19 cellular contexts compared by ENCODE assay signal in genomic region chr22:40444483-40444787, GRCh38.
A peak's percentile ranks its signal among the peaks of the same experiment; 100 is the strongest.
DNase-seq lines count a peak whose midpoint lies in the region; ATAC-seq, FAIRE-seq and TF ChIP-seq lines count a peak whose summit lies in the region.
"Had no signal": no experiment of that assay in that cellular context is flagged by ENCODE, and none has a peak within 500 bp of the region (broad histone marks: within the 10 kb centered on the region; RNA-seq: fewer than 3 reads in every experiment).

No MANE protein-coding gene starts in this region.

- TF ChIP-seq CTCF in MCF 10A (IDR thresholded peaks at IDR 0.05; ENCODE audit: unreplicated experiment) (no peak), mammary epithelial cell (conservative IDR thresholded peaks at IDR 0.05 in 1 of 2, IDR thresholded peaks at IDR 0.05 in 1 of 2; ENCODE audit: extremely low read depth in 1 of 2, insufficient read depth in 1 of 2, low read depth in 1 of 2, low read length in 2 of 2) (no peak)

- H2AFZ ChIP-seq in mammary epithelial cell (ENCODE audit: low read depth, low read length): no peak overlapping the region
- H2AFZ ChIP-seq: GM23338 had no signal

- no peak overlapping the region for H3K4me2 ChIP-seq in mammary epithelial cell (ENCODE audit: insufficient read depth, low read depth, low read length)
- H3K4me2 ChIP-seq: A549, GM23338 had no signal

- WGBS in mammary epithelial cell (ENCODE audit: low coverage, missing lambda C conversion rate): 100% methylated on average over 5 of the region's 5 CpGs

- POLR2A ChIA-PET in MCF 10A (lab: Yijun Ruan, JAX): interaction anchor here (1.2 kb wide), 1 partner anchor 21 kb away, joined by 4 read pairs; no protein-coding TSS in a partner anchor

- BruUV-seq in MCF 10A (replicated peaks; lab: Mats Ljungman, UMichigan) (no TSS peak), mammary epithelial cell (replicated peaks; lab: Mats Ljungman, UMichigan) (no TSS peak)

- intact Hi-C loops in MCF 10A (cut with micrococcal nuclease): no loop called here
- intact Hi-C loops in mammary epithelial cell (cut with micrococcal nuclease): no loop called here

- peak overlapping the region; percentile 23 for H3K27ac Mint-ChIP-seq in MCF 10A (ENCODE audit: low read depth, unreplicated experiment)
- H3K27ac Mint-ChIP-seq in activated T-helper 17 cell treated with anti-CD3 and anti-CD28 coated beads, Interleukin-2, amount 50 U/mL, for 72 hours: peak overlapping the region; percentile 32
- H3K27ac Mint-ChIP-seq in stimulated activated effector memory CD8-positive, alpha-beta T cell treated with anti-CD3 and anti-CD28 coated beads, Interleukin-12 subunit alpha, Interleukin-12 subunit beta, amount 100 ng/mL, for 72 hours: peak overlapping the region; percentile 36
- H3K27ac Mint-ChIP-seq: GM23338 had no signal

- no peaks in the 10 kb centered on the region for H4K20me1 ChIP-seq in mammary epithelial cell (ENCODE audit: insufficient read depth, low read length)

- no peak overlapping the region for H3K27ac ChIP-seq in mammary epithelial cell (ENCODE audit: insufficient read depth, low read depth, low read length)
- H3K27ac ChIP-seq: A549, C4-2B, Peyer's patch, SK-N-MC had no signal

- CTCF ChIA-PET in MCF 10A (lab: Yijun Ruan, JAX): interaction anchor here (2.7 to 12.1 kb wide), 2 partner anchors 8 to 204 kb away, joined by 18 to 220 read pairs; no protein-coding TSS in a partner anchor
- CTCF ChIA-PET in mammary epithelial cell (lab: Charles Lee; ENCODE audit: low non-redundant PET): no interaction called here

- peaks cover 32% of the 10 kb centered on the region for H3K36me3 Mint-ChIP-seq in MCF 10A (ENCODE audit: insufficient read depth, unreplicated experiment)
- peaks cover 27% of the 10 kb centered on the region for H3K36me3 Mint-ChIP-seq in activated T-helper 17 cell treated with anti-CD3 and anti-CD28 coated beads, Interleukin-2, amount 50 U/mL, for 72 hours (ENCODE audit: low read depth)
- H3K36me3 Mint-ChIP-seq in stimulated activated effector memory CD8-positive, alpha-beta T cell treated with anti-CD3 and anti-CD28 coated beads, Interleukin-12 subunit alpha, Interleukin-12 subunit beta, amount 100 ng/mL, for 72 hours: peaks cover 9% of the 10 kb centered on the region

- H3K4me1 Mint-ChIP-seq in MCF 10A (ENCODE audit: insufficient read depth, unreplicated experiment): peaks cover 28% of the 10 kb centered on the region
- H3K4me1 Mint-ChIP-seq in activated T-helper 17 cell treated with anti-CD3 and anti-CD28 coated beads, Interleukin-2, amount 50 U/mL, for 72 hours: peaks cover 28% of the 10 kb centered on the region
- peaks cover 34% of the 10 kb centered on the region for H3K4me1 Mint-ChIP-seq in stimulated activated effector memory CD8-positive, alpha-beta T cell treated with anti-CD3 and anti-CD28 coated beads, Interleukin-12 subunit alpha, Interleukin-12 subunit beta, amount 100 ng/mL, for 72 hours

- H3K4me3 Mint-ChIP-seq in MCF 10A (ENCODE audit: unreplicated experiment): no peak overlapping the region
- no peak overlapping the region for H3K4me3 Mint-ChIP-seq in activated T-helper 17 cell treated with anti-CD3 and anti-CD28 coated beads, Interleukin-2, amount 50 U/mL, for 72 hours
- H3K4me3 Mint-ChIP-seq in stimulated activated effector memory CD8-positive, alpha-beta T cell treated with anti-CD3 and anti-CD28 coated beads, Interleukin-12 subunit alpha, Interleukin-12 subunit beta, amount 100 ng/mL, for 72 hours: no peak overlapping the region
- H3K4me3 Mint-ChIP-seq: GM23338 had no signal

- H3K4me1 ChIP-seq in mammary epithelial cell (ENCODE audit: insufficient read depth, low read length): peaks cover 3% of the 10 kb centered on the region
- H3K4me1 ChIP-seq: Peyer's patch had no signal

- peaks cover 56% of the 10 kb centered on the region for H3K79me2 ChIP-seq in mammary epithelial cell (ENCODE audit: insufficient read depth, low read length)

- H3K4me3 ChIP-seq in mammary epithelial cell (replicated peaks in 1 of 3; ENCODE audit: insufficient read depth in 1 of 3, low read depth in 2 of 3, low read length in 3 of 3): no peak overlapping the region
- H3K4me3 ChIP-seq: A549, GM23338, Peyer's patch, SK-N-MC had no signal

- no peaks in the 10 kb centered on the region for H3K36me3 ChIP-seq in mammary epithelial cell (ENCODE audit: insufficient read depth, low read length)
- H3K36me3 ChIP-seq: Peyer's patch had no signal

- in situ Hi-C loops in mammary epithelial cell (cut with MboI; ENCODE audit: low sequenced_read_pairs in 2 of 2): loop anchor here in 1 of 2 donors (25.0 kb wide), 1 partner anchor 318 kb away; no protein-coding TSS in a partner anchor

- no peak for DNase-seq in MCF 10A (ENCODE audit: unreplicated experiment)
- no peak for DNase-seq in mammary epithelial cell
- DNase-seq in stimulated activated effector memory CD8-positive, alpha-beta T cell treated with anti-CD3 and anti-CD28 coated beads, Interleukin-12 subunit alpha, Interleukin-12 subunit beta, amount 100 ng/mL, for 72 hours (ENCODE audit: low spot score in 2 of 2): no peak
- DNase-seq in left lobe of liver (ENCODE audit: low spot score): no peak
- DNase-seq: KG1, NCI-H1092, NCI-H2107, NCI-H2227 treated with DMSO at 0.1 percent for 48 hours, NCI-H524, Peyer's patch, Right ventricle myocardium superior had no signal

- no peaks in the 10 kb centered on the region for H3K9me3 ChIP-seq in mammary epithelial cell (replicated peaks; ENCODE audit: insufficient read depth, low read length)
- H3K9me3 ChIP-seq: Peyer's patch had no signal

- dilution Hi-C loops in mammary epithelial cell (cut with HindIII; ENCODE audit: low sequenced_read_pairs): no loop called here

- no peak for ATAC-seq in activated T-helper 17 cell treated with anti-CD3 and anti-CD28 coated beads, Interleukin-2, amount 50 U/mL, for 72 hours (replicated peaks)
- ATAC-seq in stimulated activated effector memory CD8-positive, alpha-beta T cell treated with anti-CD3 and anti-CD28 coated beads, Interleukin-12 subunit alpha, Interleukin-12 subunit beta, amount 100 ng/mL, for 72 hours: no peak
- ATAC-seq in GM21576 (IDR thresholded peaks at IDR 0.05; ENCODE audit: unreplicated experiment) (no peak), GM18861 (IDR thresholded peaks at IDR 0.05; ENCODE audit: unreplicated experiment) (no peak), left lobe of liver (no peak)
- ATAC-seq: A549, GM23338 had no signal

- no peak overlapping the region for H3K9ac ChIP-seq in mammary epithelial cell (ENCODE audit: insufficient read depth, low read length)

- no peaks in the 10 kb centered on the region for H3K27me3 ChIP-seq in mammary epithelial cell (ENCODE audit: insufficient read depth, low read length)
- H3K27me3 ChIP-seq: Peyer's patch had no signal

- peaks cover 17% of the 10 kb centered on the region for H3K9me3 Mint-ChIP-seq in MCF 10A (ENCODE audit: unreplicated experiment)
- no peaks in the 10 kb centered on the region for H3K9me3 Mint-ChIP-seq in activated T-helper 17 cell treated with anti-CD3 and anti-CD28 coated beads, Interleukin-2, amount 50 U/mL, for 72 hours
- H3K9me3 Mint-ChIP-seq in stimulated activated effector memory CD8-positive, alpha-beta T cell treated with anti-CD3 and anti-CD28 coated beads, Interleukin-12 subunit alpha, Interleukin-12 subunit beta, amount 100 ng/mL, for 72 hours: no peaks in the 10 kb centered on the region

- no peaks in the 10 kb centered on the region for H3K27me3 Mint-ChIP-seq in MCF 10A (ENCODE audit: insufficient read depth, unreplicated experiment)
- no peaks in the 10 kb centered on the region for H3K27me3 Mint-ChIP-seq in activated T-helper 17 cell treated with anti-CD3 and anti-CD28 coated beads, Interleukin-2, amount 50 U/mL, for 72 hours

- FAIRE-seq in G401.6 (lab: Jason Lieb, UNC): peak; percentile 41
- FAIRE-seq: A549 had no signal
